In the genomic region with DNA sequence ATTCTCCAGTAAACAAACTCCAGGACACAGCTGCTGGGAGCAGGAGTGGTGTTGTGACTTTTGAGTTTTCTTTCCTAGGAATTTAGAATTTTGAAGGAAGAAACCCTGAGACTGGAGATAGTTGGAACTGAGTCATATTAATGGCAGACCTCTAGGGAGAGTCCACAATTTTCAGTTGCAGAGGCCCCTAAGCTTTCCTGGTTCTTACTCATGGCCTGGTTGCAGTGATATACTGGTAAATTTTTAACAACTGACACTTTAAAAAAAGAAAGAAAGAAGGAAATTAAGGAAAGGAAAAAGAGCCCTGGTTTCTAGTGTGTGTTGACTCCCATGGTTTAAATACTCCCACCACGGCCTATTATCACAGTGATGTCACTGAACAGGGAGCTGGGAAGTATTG, we compare ENCODE assay signal across 18 cellular contexts. TPM values are rescaled to one million over a fixed set of nuclear protein-coding genes. Genes with fewer than 3 reads are reported as not detected.
A peak's percentile ranks its signal among the peaks of the same experiment; 100 is the strongest.
DNase-seq lines count a peak whose midpoint lies in the region; ATAC-seq and TF ChIP-seq lines count a peak whose summit lies in the region.
"Had no signal": no experiment of that assay in that cellular context is flagged by ENCODE, and none has a peak within 500 bp of the region (broad histone marks: within the 10 kb centered on the region; RNA-seq: fewer than 3 reads in every experiment).

No MANE protein-coding gene starts in this region.

- in situ Hi-C loops in Caki2 (cut with HindIII; ENCODE audit: low pct_unique_long_range_greater_than_20kb, low sequenced_read_pairs) = no loop called here
- in situ Hi-C loops in IMR-90 (cut with MboI; ENCODE audit: low sequenced_read_pairs) = loop anchor here (10.0 kb wide), 1 partner anchor 55 kb away; no protein-coding TSS in a partner anchor

- WGBS in IMR-90 (ENCODE audit: extremely low coverage in 2 of 2, insufficient read length in 1 of 2), 2 experiments = no CpG with 5 or more reads among the region's 1 CpG
- no CpG with 5 or more reads among the region's 1 CpG for WGBS in mesodermal cell (ENCODE audit: insufficient coverage in 2 of 2), 2 experiments

- no peak overlapping the region for H4K91ac ChIP-seq in IMR-90 (ENCODE audit: insufficient read depth, low read depth, low read length)

- TF ChIP-seq CTCF in IMR-90 (conservative IDR thresholded peaks at IDR 0.05; ENCODE audit: low read depth, low read length) = no peak
- TF ChIP-seq CTCF in fibroblast of mammary gland (conservative IDR thresholded peaks at IDR 0.05; ENCODE audit: control insufficient read depth, insufficient read depth, low read depth, low read length) = no peak

- H3K27me3 ChIP-seq in IMR-90 (ENCODE audit: control insufficient read depth, insufficient read depth, low read length) (peaks cover 43% of the 10 kb centered on the region), MG63 (no peaks in the 10 kb centered on the region)
- H3K27me3 ChIP-seq: Peyer's patch had no signal

- peak; percentile 28 for ATAC-seq in IMR-90 (ENCODE audit: low read depth)
- ATAC-seq in HG03378 (IDR thresholded peaks at IDR 0.05; ENCODE audit: unreplicated experiment) = no peak
- no peak for ATAC-seq in HG03457 (IDR thresholded peaks at IDR 0.05; ENCODE audit: unreplicated experiment)
- ATAC-seq in left colon = no peak

- H3K56ac ChIP-seq in IMR-90 (ENCODE audit: extremely low read depth, insufficient read depth, low read length) = no peak overlapping the region

- no peak overlapping the region for H3K4me2 ChIP-seq in IMR-90 (ENCODE audit: low read depth, low read length)
- H3K4me2 ChIP-seq: BLaER1 treated with 17β-estradiol and CSF1 and Interleukin-3, amounts not matched to agents 10 nM and 100 nM had no signal

- H2AK5ac ChIP-seq in IMR-90 (ENCODE audit: low read depth, low read length) = no peak overlapping the region

- H3K9me1 ChIP-seq in IMR-90 (ENCODE audit: insufficient read depth, low read length) = no peaks in the 10 kb centered on the region

- CTCF ChIA-PET in IMR-90 (lab: Yijun Ruan, JAX) = interaction anchor here (0.5 to 1.8 kb wide), 5 partner anchors 11 to 224 kb away, joined by 3 to 9 read pairs (median 3); no protein-coding TSS in a partner anchor

- H3K4ac ChIP-seq in IMR-90 (ENCODE audit: low read depth, low read length) = no peak overlapping the region

- no peak overlapping the region for H3K14ac ChIP-seq in IMR-90 (replicated peaks; ENCODE audit: low read depth, low read length)

- no peak overlapping the region for H3K27ac ChIP-seq in IMR-90 (ENCODE audit: insufficient read depth, low read length)
- H3K27ac ChIP-seq in mesodermal cell (ENCODE audit: low read depth, low read length, severe bottlenecking) = peak overlapping the region; percentile 81
- H3K27ac ChIP-seq: BLaER1 treated with 17β-estradiol and CSF1 and Interleukin-3, amounts not matched to agents 10 nM and 100 nM; Peyer's patch; SK-N-MC had no signal

- no peak overlapping the region for H3K23ac ChIP-seq in IMR-90 (ENCODE audit: low read depth, low read length)

- no peak overlapping the region for H2AK9ac ChIP-seq in IMR-90 (replicated peaks; ENCODE audit: low read depth, low read length, poor library complexity)

- H2AFZ ChIP-seq in IMR-90 (replicated peaks; ENCODE audit: low read length, poor library complexity) = no peak overlapping the region

- no peak overlapping the region for H2BK20ac ChIP-seq in IMR-90 (ENCODE audit: low read depth, low read length)

- BruUV-seq in IMR-90 (replicated peaks; lab: Mats Ljungman, UMichigan) = no TSS peak

- H3K4me3 ChIP-seq in IMR-90 (ENCODE audit: insufficient read depth, low read depth, low read length) (no peak overlapping the region), fibroblast of mammary gland (ENCODE audit: control insufficient read depth, low read depth, low read length) (no peak overlapping the region), mesodermal cell (ENCODE audit: extremely low read depth, insufficient read depth, low read length, poor library complexity, severe bottlenecking) (no peak overlapping the region), MG63 (no peak overlapping the region)
- H3K4me3 ChIP-seq: BLaER1 treated with 17β-estradiol and CSF1 and Interleukin-3, amounts not matched to agents 10 nM and 100 nM; Peyer's patch; SK-N-MC had no signal

- dilution Hi-C loops in IMR-90 (cut with HindIII; ENCODE audit: low sequenced_read_pairs, unreplicated experiment) = no loop called here

- H4K5ac ChIP-seq in IMR-90 (ENCODE audit: low read depth, low read length) = no peak overlapping the region

- no peak for TF ChIP-seq POLR2A in IMR-90 (IDR thresholded peaks at IDR 0.05; ENCODE audit: low read depth, low read length)

- no peak overlapping the region for H4K8ac ChIP-seq in IMR-90 (ENCODE audit: low read depth in 2 of 2, low read length in 2 of 2)

- no peak overlapping the region for H2BK15ac ChIP-seq in IMR-90 (ENCODE audit: low read depth, low read length)

- H3K36me3 ChIP-seq in IMR-90 (ENCODE audit: control insufficient read depth, insufficient read depth, low read length) (no peaks in the 10 kb centered on the region), mesodermal cell (ENCODE audit: control insufficient read depth, insufficient read depth, low read length) (no peaks in the 10 kb centered on the region), MG63 (no peaks in the 10 kb centered on the region)
- H3K36me3 ChIP-seq: BLaER1 treated with 17β-estradiol and CSF1 and Interleukin-3, amounts not matched to agents 10 nM and 100 nM; Peyer's patch had no signal

- H2BK5ac ChIP-seq in IMR-90 (ENCODE audit: low read depth, low read length, poor library complexity, severe bottlenecking) = no peak overlapping the region

- POLR2A ChIA-PET in IMR-90 (lab: Charles Lee; ENCODE audit: unreplicated experiment) = no interaction called here

- no peak for TF ChIP-seq RAD21 in IMR-90 (IDR thresholded peaks at IDR 0.05; ENCODE audit: low read length)

- H3K9me3 ChIP-seq in IMR-90 (ENCODE audit: control insufficient read depth, insufficient read depth, low read length) (no peaks in the 10 kb centered on the region), mesodermal cell (ENCODE audit: control insufficient read depth, low read length) (no peaks in the 10 kb centered on the region), MG63 (no peaks in the 10 kb centered on the region)
- H3K9me3 ChIP-seq: BLaER1 treated with 17β-estradiol and CSF1 and Interleukin-3, amounts not matched to agents 10 nM and 100 nM; Peyer's patch had no signal

- H2BK120ac ChIP-seq in IMR-90 (ENCODE audit: low read depth, low read length) = no peak overlapping the region

- H3K18ac ChIP-seq in IMR-90 (ENCODE audit: low read depth, low read length) = no peak overlapping the region

- no peaks in the 10 kb centered on the region for H3K79me1 ChIP-seq in IMR-90 (ENCODE audit: low read depth in 1 of 2, low read length in 2 of 2)

- no peaks in the 10 kb centered on the region for H3K4me1 ChIP-seq in IMR-90 (ENCODE audit: control insufficient read depth, insufficient read depth, low read length)
- peaks cover 25% of the 10 kb centered on the region for H3K4me1 ChIP-seq in mesodermal cell (ENCODE audit: control insufficient read depth, insufficient read depth, low read length, poor library complexity, severe bottlenecking)
- H3K4me1 ChIP-seq: Peyer's patch had no signal

- H4K20me1 ChIP-seq in IMR-90 (ENCODE audit: insufficient read depth, low read length) = no peaks in the 10 kb centered on the region
- H4K20me1 ChIP-seq: BLaER1 treated with 17β-estradiol and CSF1 and Interleukin-3, amounts not matched to agents 10 nM and 100 nM had no signal

- intact Hi-C loops in IMR-90 (cut with micrococcal nuclease) (loop anchor here (5.0 kb wide), 2 partner anchors 213 to 227 kb away; partner anchors contain the start of gene DAB2IP), left colon (cut with DNase I, micrococcal nuclease) (loop anchor here in 1 of 2 donors (10.0 kb wide), 1 partner anchor 565 kb away; no protein-coding TSS in a partner anchor)

- DNase-seq in Caki2 (ENCODE audit: low read depth) (peak; percentile 30), IMR-90 (peak; percentile 14), fibroblast of mammary gland (ENCODE audit: low read depth) (peak; percentile 23), MG63 (no peak), left colon (no peak)
- DNase-seq: CD8-positive, alpha-beta memory T cell; GOT3; KG1; NCI-H1417 treated with DMSO at 0.1 percent for 48 hours; NCI-H2029; Peyer's patch had no signal

- no peak overlapping the region for H3K9ac ChIP-seq in IMR-90 (ENCODE audit: low read depth, low read length)
- H3K9ac ChIP-seq: BLaER1 treated with 17β-estradiol and CSF1 and Interleukin-3, amounts not matched to agents 10 nM and 100 nM had no signal

TF ChIP-seq in IMR-90, 13 proteins besides CTCF, POLR2A, EP300 and RAD21:
- TF ChIP-seq MAZ (IDR thresholded peaks at IDR 0.05; ENCODE audit: borderline replicate concordance, low read depth, low read length) (no peak), BHLHE40 (IDR thresholded peaks at IDR 0.05; ENCODE audit: low read depth, low read length) (no peak), MXI1 (IDR thresholded peaks at IDR 0.05; ENCODE audit: borderline replicate concordance, low read depth, low read length) (no peak), NFE2L2 (IDR thresholded peaks at IDR 0.05; ENCODE audit: low read depth, low read length) (no peak), FOS (IDR thresholded peaks at IDR 0.05; ENCODE audit: low read depth, low read length) (no peak), SMC3 (IDR thresholded peaks at IDR 0.05; ENCODE audit: low read depth, low read length) (no peak)
- TF ChIP-seq, protein P1, sequence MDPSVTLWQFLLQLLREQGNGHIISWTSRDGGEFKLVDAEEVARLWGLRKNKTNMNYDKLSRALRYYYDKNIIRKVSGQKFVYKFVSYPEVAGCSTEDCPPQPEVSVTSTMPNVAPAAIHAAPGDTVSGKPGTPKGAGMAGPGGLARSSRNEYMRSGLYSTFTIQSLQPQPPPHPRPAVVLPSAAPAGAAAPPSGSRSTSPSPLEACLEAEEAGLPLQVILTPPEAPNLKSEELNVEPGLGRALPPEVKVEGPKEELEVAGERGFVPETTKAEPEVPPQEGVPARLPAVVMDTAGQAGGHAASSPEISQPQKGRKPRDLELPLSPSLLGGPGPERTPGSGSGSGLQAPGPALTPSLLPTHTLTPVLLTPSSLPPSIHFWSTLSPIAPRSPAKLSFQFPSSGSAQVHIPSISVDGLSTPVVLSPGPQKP (IDR thresholded peaks at IDR 0.05; ENCODE audit: borderline replicate concordance, low read depth, low read length) = no peak

RNA-seq across cellular contexts. Expression of gene GGTA1, which starts 59.9 kb away (rescaled TPM):
- total RNA-seq in Caki2 (2014; rRNA removed; shearing (Covaris generic); ENCODE audit: low replicate concordance) = not detected in 2 replicates
- total RNA-seq in IMR-90 (2012; rRNA removed) (not detected in 2 replicates), left colon (1 to 10 TPM; 2.0 to 5.6 TPM)
- not detected in 2 replicates for polyA plus RNA-seq in IMR-90 (2012; rRNA removed)
- polyA plus RNA-seq in IMR-90 (2012; cell fraction: cytosol; rRNA removed) = not detected in 2 replicates
- not detected in 2 replicates for polyA plus RNA-seq in IMR-90 (2012; cell fraction: nucleus; rRNA removed; ENCODE audit: low replicate concordance)
- 0.33 TPM for polyA plus RNA-seq in mesodermal cell (2013, experiment 1 of 2)
- 0.25 TPM for polyA plus RNA-seq in mesodermal cell (2013, experiment 2 of 2)
- total RNA-seq in MG63 (2014; rRNA removed; shearing (Covaris generic); ENCODE audit: low replicate concordance) = 4.6 and 6.2 TPM in 2 replicates
- total RNA-seq: CD8-positive, alpha-beta memory T cell; M059J; NCI-H460 had no signal
- polyA plus RNA-seq: CD8-positive, alpha-beta memory T cell had no signal

Comparison
In these comparisons a context has a peak if more than half of its experiments do, and no peak if none do; other contexts are left out.
1. DNase-seq: peak in Caki2 (single experiment), IMR-90 (single experiment) and fibroblast of mammary gland (single experiment); none in MG63 (single experiment) and left colon (0 of 2).